In genomic region chr17:73641779-73642580, GRCh38 we compare ENCODE assay signal across 11 cellular contexts. TPM values are rescaled to one million over a fixed set of nuclear protein-coding genes. Genes with fewer than 3 reads are reported as not detected.
DNase-seq lines count a peak whose midpoint lies in the region; ATAC-seq, FAIRE-seq and TF ChIP-seq lines count a peak whose summit lies in the region.
"Had no signal": no experiment of that assay in that cellular context is flagged by ENCODE, and none has a peak within 500 bp of the region (broad histone marks: within the 10 kb centered on the region; RNA-seq: fewer than 3 reads in every experiment).

No MANE protein-coding gene starts in this region.

- H3K27me3 Mint-ChIP-seq in memory B cell: no peaks in the 10 kb centered on the region

- peaks cover 63% of the 10 kb centered on the region for H4K20me1 ChIP-seq in BLaER1

- H3K9me3 ChIP-seq in BLaER1 (no peaks in the 10 kb centered on the region), tibial artery (no peaks in the 10 kb centered on the region), colonic mucosa (no peaks in the 10 kb centered on the region)
- H3K9me3 ChIP-seq: Caco-2 had no signal

- TF ChIP-seq POLR2A in GM12891 (IDR thresholded peaks at IDR 0.05; ENCODE audit: low read depth, low read length): no peak

- H3K4me3 Mint-ChIP-seq in memory B cell: peak overlapping the region; percentile 81

- DNase-seq in GM12891 (ENCODE audit: insufficient read length, low spot score) (no peak), SHP77 (lab: John Stamatoyannopoulos, UW) (peak; percentile 62 to 79), memory B cell (ENCODE audit: low spot score in 2 of 2) (no peak), tibial artery (no peak), HUDEP-2 (lab: John Stamatoyannopoulos, UW; ENCODE audit: unreplicated experiment in 76 of 76) (no peak), colonic mucosa (no peak)
- DNase-seq: KBM-7, T-helper 9 cell had no signal

- H3K27ac ChIP-seq in BLaER1: no peak overlapping the region
- H3K27ac ChIP-seq in tibial artery: no peak overlapping the region
- H3K27ac ChIP-seq in colonic mucosa: no peak overlapping the region

- FAIRE-seq in GM12891 (lab: Jason Lieb, UNC): no peak

- H3K4me1 Mint-ChIP-seq in memory B cell: peaks cover 21% of the 10 kb centered on the region

- H3K4me1 ChIP-seq in BLaER1 (peaks cover 41% of the 10 kb centered on the region), tibial artery (peaks cover 0 to 58% (median 40%) of the 10 kb centered on the region in 4 donors), colonic mucosa (peaks cover 14% of the 10 kb centered on the region)

- no peak for ATAC-seq in memory B cell (ENCODE audit: low read depth)
- ATAC-seq in GM19397 (IDR thresholded peaks at IDR 0.05; ENCODE audit: unreplicated experiment): no peak

- H3K9ac ChIP-seq in BLaER1 (peak overlapping the region; percentile 73; the same call in 1 of the 2 replicates), colonic mucosa (ENCODE audit: low read depth in 2 of 2, low read length in 2 of 2) (no peak overlapping the region)

- H3K4me3 ChIP-seq in BLaER1: peak overlapping the region; percentile 83; the same call in 1 of the 2 replicates
- no peak overlapping the region for H3K4me3 ChIP-seq in tibial artery
- no peak overlapping the region for H3K4me3 ChIP-seq in colonic mucosa

- H3K36me3 ChIP-seq in BLaER1 (peaks cover 5% of the 10 kb centered on the region; the same call in 1 of the 2 replicates), tibial artery (no peaks in the 10 kb centered on the region), colonic mucosa (no peaks in the 10 kb centered on the region)

- peak overlapping the region; percentile 91 for H3K4me2 ChIP-seq in BLaER1

- intact Hi-C loops in tibial artery (cut with DNase I; ENCODE audit: low total_unique reads): no loop called here
- intact Hi-C loops in colonic mucosa (cut with DNase I): no loop called here

- H3K27me3 ChIP-seq in BLaER1 (peaks cover 54% of the 10 kb centered on the region), tibial artery (peaks cover 0 to 56% of the 10 kb centered on the region in 2 donors), colonic mucosa (peaks cover 31% of the 10 kb centered on the region)

- H3K27ac Mint-ChIP-seq in memory B cell: no peak overlapping the region

- TF ChIP-seq CTCF in tibial artery (IDR thresholded peaks at IDR 0.05): no peak
- TF ChIP-seq CTCF in colonic mucosa (IDR thresholded peaks at IDR 0.05): no peak

- H3K9me3 Mint-ChIP-seq in memory B cell: no peaks in the 10 kb centered on the region

- H3K36me3 Mint-ChIP-seq in memory B cell: peaks cover 7% of the 10 kb centered on the region

TF ChIP-seq in GM12891, 5 proteins besides CTCF, POLR2A, EP300 and RAD21:
- no peak for TF ChIP-seq PAX5 (IDR thresholded peaks at IDR 0.05; ENCODE audit: insufficient read depth, low read length, severe bottlenecking)
- no peak for TF ChIP-seq POU2F2 (IDR thresholded peaks at IDR 0.05; ENCODE audit: low read depth, low read length)
- TF ChIP-seq SPI1 (IDR thresholded peaks at IDR 0.05; ENCODE audit: low read depth, low read length): peak; percentile 67
- TF ChIP-seq POLR2AphosphoS5 (IDR thresholded peaks at IDR 0.05; ENCODE audit: low read depth, low read length): no peak

RNA-seq across cellular contexts. Expression of gene SDK2, which starts 2.3 kb away (rescaled TPM):
- polyA plus RNA-seq in GM12891 (2012; ENCODE audit: low read depth, missing spikeins): not detected
- total RNA-seq in colonic mucosa: 1 to 10 TPM in 1 of 2 donors, under 1 TPM in 1; 0.94 to 1.2 TPM

Comparison
In these comparisons a context has a peak if more than half of its experiments do, and no peak if none do; other contexts are left out.
1. DNase-seq: peak in SHP77 (2 of 2); none in GM12891 (single experiment), memory B cell (0 of 2), tibial artery (0 of 2), HUDEP-2 (0 of 76) and colonic mucosa (single experiment).